Comparison of ENCODE assay signal across 14 cellular contexts in the genomic region with DNA sequence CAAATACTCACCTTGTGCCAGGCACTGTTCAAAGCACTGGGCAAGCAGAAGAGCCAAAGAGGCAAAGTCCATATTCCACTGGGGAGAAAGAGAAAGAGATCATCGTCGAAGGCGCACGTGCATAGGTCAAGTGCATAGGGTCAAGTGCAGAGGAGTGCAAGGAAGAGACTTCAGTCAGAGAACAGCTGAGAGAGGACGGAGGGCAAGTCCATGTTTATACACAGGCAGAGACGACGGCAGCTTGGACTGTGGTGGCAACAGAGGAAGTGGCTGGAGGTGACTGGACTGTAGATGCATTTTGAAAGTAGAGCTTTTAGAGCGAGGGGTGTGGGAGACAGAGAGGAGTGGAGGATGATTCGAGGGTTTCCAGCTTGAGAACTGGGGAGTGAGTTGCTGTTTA.
DNase-seq lines count a peak whose midpoint lies in the region; ATAC-seq, FAIRE-seq and TF ChIP-seq lines count a peak whose summit lies in the region.
"Had no signal": no experiment of that assay in that cellular context is flagged by ENCODE, and none has a peak within 500 bp of the region (broad histone marks: within the 10 kb centered on the region; RNA-seq: fewer than 3 reads in every experiment).

No MANE protein-coding gene starts in this region.

- H3K36me3 ChIP-seq in BLaER1 (no peaks in the 10 kb centered on the region), K562 (ENCODE audit: control insufficient read depth, insufficient read depth, low read length) (no peaks in the 10 kb centered on the region), mucosa of descending colon (ENCODE audit: low read depth) (no peaks in the 10 kb centered on the region), prostate gland (no peaks in the 10 kb centered on the region)

- no peak for FAIRE-seq in K562 (lab: Jason Lieb, UNC)
- FAIRE-seq: D721Med, GM19239 had no signal

- 0% methylated on average over 9 of the region's 9 CpGs for whole genome bisulfite sequencing in K562 (ENCODE audit: insufficient coverage, low coverage, missing lambda C conversion rate)
- WGBS in prostate gland: 73% methylated on average over 9 of the region's 9 CpGs

- TF ChIP-seq POLR2A in K562 (conservative IDR thresholded peaks at IDR 0.05) (no peak), prostate gland (IDR thresholded peaks at IDR 0.05) (no peak)

- TF ChIP-seq CTCF in K562 (IDR thresholded peaks at IDR 0.05 in 2 of 3, conservative IDR thresholded peaks at IDR 0.05 in 1 of 3; ENCODE audit: insufficient read depth in 2 of 3, low read depth in 1 of 3, low read length in 3 of 3) (no peak), mucosa of descending colon (IDR thresholded peaks at IDR 0.05) (no peak), prostate gland (IDR thresholded peaks at IDR 0.05) (no peak)

- no peaks in the 10 kb centered on the region for H3K9me1 ChIP-seq in K562 (ENCODE audit: control insufficient read depth, insufficient read depth, low read length)

- H3K4me3 ChIP-seq in BLaER1 (no peak overlapping the region), K562 (no peak overlapping the region), mucosa of descending colon (no peak overlapping the region), prostate gland (no peak overlapping the region)

- no peaks in the 10 kb centered on the region for H3K79me2 ChIP-seq in K562 (ENCODE audit: control insufficient read depth, insufficient read depth, low read length)
- H3K79me2 ChIP-seq: parathyroid adenoma had no signal

- DNase-seq in DMS53 treated with DMSO at 0.1 percent for 48 hours (lab: John Stamatoyannopoulos, UW; ENCODE audit: unreplicated experiment) (peak; percentile 78), K562 (ENCODE audit: extremely low read depth in 1 of 4, low spot score in 3 of 4) (no peak), mucosa of descending colon (peak in 1 of 3 donors; percentile 24), prostate gland (ENCODE audit: low spot score) (no peak), anterior cingulate cortex (lab: John Stamatoyannopoulos, UW) (no peak)
- DNase-seq in activated effector memory CD4-positive, alpha-beta T cell treated with anti-CD3 and anti-CD28 coated beads, Interleukin-2, amount 50 U/mL, for 16 hours: no peak
- DNase-seq: NCI-H1105 treated with DMSO at 0.1 percent for 48 hours; stimulated activated CD4-positive, alpha-beta T cell treated with anti-CD3 and anti-CD28 coated beads, Interleukin-15, amount 100 ng/mL, for 24 hours had no signal

- H3K4me2 ChIP-seq in BLaER1 (peak overlapping the region; percentile 76), K562 (ENCODE audit: insufficient read depth, low read length) (no peak overlapping the region)

- H3K27ac ChIP-seq in BLaER1: peak overlapping the region; percentile 38; the same call in 1 of the 2 replicates
- H3K27ac ChIP-seq in K562 (ENCODE audit: extremely low read depth, low read depth, low read length): no peak overlapping the region
- no peak overlapping the region for H3K27ac ChIP-seq in prostate gland
- H3K27ac ChIP-seq: parathyroid adenoma had no signal

- BruUV-seq in K562 (replicated peaks; lab: Mats Ljungman, UMichigan): no TSS peak

- H3K4me1 ChIP-seq in BLaER1 (peaks cover 46% of the 10 kb centered on the region), K562 (replicated peaks in 1 of 2; ENCODE audit: control insufficient read depth in 2 of 2, insufficient read depth in 2 of 2, low read length in 2 of 2) (peaks cover 0 to 3% of the 10 kb centered on the region in 2 experiments; a peak in 1 of 5 replicates), mucosa of descending colon (ENCODE audit: low read depth) (peaks cover 4% of the 10 kb centered on the region), prostate gland (replicated peaks) (no peaks in the 10 kb centered on the region)
- H3K4me1 ChIP-seq: parathyroid adenoma had no signal

- H4K20me1 ChIP-seq in BLaER1 (no peaks in the 10 kb centered on the region), K562 (replicated peaks; ENCODE audit: control insufficient read depth, insufficient read depth, low read length) (no peaks in the 10 kb centered on the region)

- no peaks in the 10 kb centered on the region for H3K27me3 ChIP-seq in BLaER1
- H3K27me3 ChIP-seq in K562 (ENCODE audit: control insufficient read depth in 2 of 2, insufficient read depth in 2 of 2, low read length in 2 of 2): peaks cover 8 to 35% of the 10 kb centered on the region in 2 experiments; a peak in 4 of 5 replicates
- no peaks in the 10 kb centered on the region for H3K27me3 ChIP-seq in prostate gland (replicated peaks; ENCODE audit: insufficient read depth)

- CTCF ChIA-PET in K562 (lab: Yijun Ruan, JAX; ENCODE audit: low intra/inter-chr PET ratio): no interaction called here

- H3K9me3 ChIP-seq in BLaER1 (no peaks in the 10 kb centered on the region), K562 (replicated peaks; ENCODE audit: control insufficient read depth, insufficient read depth, low read depth, low read length) (no peaks in the 10 kb centered on the region), mucosa of descending colon (no peaks in the 10 kb centered on the region), prostate gland (no peaks in the 10 kb centered on the region)

- in situ Hi-C loops in K562 (cut with MboI): no loop called here

- no peak for TF ChIP-seq RAD21 in K562 (CRISPR knock-in tag; conservative IDR thresholded peaks at IDR 0.05 in 1 of 2, IDR thresholded peaks at IDR 0.05 in 1 of 2)

- TF ChIP-seq EP300 in K562 (IDR thresholded peaks at IDR 0.05; ENCODE audit: low read length): no peak

- H3K9ac ChIP-seq in BLaER1 (0 out of 2 replicates have a peak overlapping the region, but pooled peaks have one; percentile 38), K562 (ENCODE audit: insufficient read depth in 1 of 2, low read depth in 2 of 2, low read length in 2 of 2) (no peak overlapping the region)
- H3K9ac ChIP-seq: parathyroid adenoma had no signal

- POLR2A ChIA-PET in K562 (lab: Yijun Ruan, JAX): interaction anchor here (0.7 kb wide), 1 partner anchor 248 kb away, joined by 3 read pairs; no protein-coding TSS in a partner anchor

- H2AFZ ChIP-seq in K562 (ENCODE audit: low read depth, low read length): no peak overlapping the region
- H2AFZ ChIP-seq: parathyroid adenoma had no signal

- intact Hi-C loops in K562 (cut with micrococcal nuclease) (no loop called here), mucosa of descending colon (cut with DNase I, micrococcal nuclease) (no loop called here), prostate gland (cut with DNase I) (no loop called here)

- no peak for ATAC-seq in K562
- ATAC-seq in mucosa of descending colon: peak; percentile 38
- ATAC-seq in GM19035 (IDR thresholded peaks at IDR 0.05; ENCODE audit: unreplicated experiment): no peak
- ATAC-seq: WTC11 had no signal

TF ChIP-seq in K562, 482 proteins besides CTCF, POLR2A, EP300 and RAD21:
- TF ChIP-seq, protein P1, sequence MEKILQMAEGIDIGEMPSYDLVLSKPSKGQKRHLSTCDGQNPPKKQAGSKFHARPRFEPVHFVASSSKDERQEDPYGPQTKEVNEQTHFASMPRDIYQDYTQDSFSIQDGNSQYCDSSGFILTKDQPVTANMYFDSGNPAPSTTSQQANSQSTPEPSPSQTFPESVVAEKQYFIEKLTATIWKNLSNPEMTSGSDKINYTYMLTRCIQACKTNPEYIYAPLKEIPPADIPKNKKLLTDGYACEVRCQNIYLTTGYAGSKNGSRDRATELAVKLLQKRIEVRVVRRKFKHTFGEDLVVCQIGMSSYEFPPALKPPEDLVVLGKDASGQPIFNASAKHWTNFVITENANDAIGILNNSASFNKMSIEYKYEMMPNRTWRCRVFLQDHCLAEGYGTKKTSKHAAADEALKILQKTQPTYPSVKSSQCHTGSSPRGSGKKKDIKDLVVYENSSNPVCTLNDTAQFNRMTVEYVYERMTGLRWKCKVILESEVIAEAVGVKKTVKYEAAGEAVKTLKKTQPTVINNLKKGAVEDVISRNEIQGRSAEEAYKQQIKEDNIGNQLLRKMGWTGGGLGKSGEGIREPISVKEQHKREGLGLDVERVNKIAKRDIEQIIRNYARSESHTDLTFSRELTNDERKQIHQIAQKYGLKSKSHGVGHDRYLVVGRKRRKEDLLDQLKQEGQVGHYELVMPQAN (IDR thresholded peaks at IDR 0.05; ENCODE audit: borderline replicate concordance): no peak
- 0 out of 2 replicates have a peak, but pooled peaks have one; percentile 28 for TF ChIP-seq BHLHE40 (IDR thresholded peaks at IDR 0.05; ENCODE audit: low read length)
